8 cellular contexts compared by ENCODE assay signal in genomic region chr1:154749078-154749760, GRCh38.
A peak's percentile ranks its signal among the peaks of the same experiment; 100 is the strongest.
DNase-seq lines count a peak whose midpoint lies in the region; ATAC-seq and TF ChIP-seq lines count a peak whose summit lies in the region.

No MANE protein-coding gene starts in this region.

- H3K36me3 ChIP-seq in NT2/D1 (ENCODE audit: insufficient read depth, insufficient read length, low read length): no peaks in the 10 kb centered on the region

- peaks cover 3% of the 10 kb centered on the region for H3K36me3 Mint-ChIP-seq in chondrocyte (ENCODE audit: low read depth)

- peak; percentile 72 for TF ChIP-seq CTCF in chondrocyte (IDR thresholded peaks at IDR 0.05)

- H3K4me1 ChIP-seq in NT2/D1 (ENCODE audit: insufficient read depth, insufficient read length): peaks cover 36% of the 10 kb centered on the region

- H3K4me1 Mint-ChIP-seq in chondrocyte (ENCODE audit: low read depth): peaks cover 56% of the 10 kb centered on the region

- H3K27me3 ChIP-seq in NT2/D1 (ENCODE audit: insufficient read depth, insufficient read length): peaks cover 3% of the 10 kb centered on the region

- no peaks in the 10 kb centered on the region for H3K9me3 ChIP-seq in NT2/D1 (ENCODE audit: insufficient read depth, low read length)

- H3K27me3 Mint-ChIP-seq in chondrocyte (ENCODE audit: low read depth): peaks cover 28% of the 10 kb centered on the region

- no peak overlapping the region for H3K4me3 ChIP-seq in NT2/D1 (ENCODE audit: insufficient read length, low read depth)

- no peaks in the 10 kb centered on the region for H3K9me3 Mint-ChIP-seq in chondrocyte (ENCODE audit: low read depth)

- peak; percentile 80 for DNase-seq in activated CD4-positive, alpha-beta T cell treated with anti-CD3 and anti-CD28 coated beads for 48 hours
- no peak for DNase-seq in activated CD4-positive, alpha-beta T cell treated with anti-CD3 and anti-CD28 coated beads for 4 hours
- DNase-seq in NT2/D1 (ENCODE audit: low read depth, low spot score) (no peak), chondrocyte (ENCODE audit: low spot score) (no peak)
- DNase-seq in stimulated activated CD4-positive, alpha-beta T cell treated with anti-CD3 and anti-CD28 coated beads, Interleukin-15, amount 100 ng/mL, for 24 hours: peak; percentile 74

- H3K4me3 Mint-ChIP-seq in chondrocyte (ENCODE audit: unreplicated experiment): no peak overlapping the region

- no peak for ATAC-seq in HG02759 (IDR thresholded peaks at IDR 0.05; ENCODE audit: unreplicated experiment)
- ATAC-seq in GM18502 (IDR thresholded peaks at IDR 0.05; ENCODE audit: poor library complexity, unreplicated experiment): no peak
- no peak for ATAC-seq in HG03196 (IDR thresholded peaks at IDR 0.05; ENCODE audit: unreplicated experiment)

- H3K27ac Mint-ChIP-seq in chondrocyte (ENCODE audit: unreplicated experiment): peak overlapping the region; percentile 78

- H3K9ac ChIP-seq in NT2/D1 (ENCODE audit: insufficient read length, low read depth): peak overlapping the region; percentile 7

Comparison
In these comparisons a context has a peak if more than half of its experiments do, and no peak if none do; other contexts are left out.
1. DNase-seq: peak in activated CD4-positive, alpha-beta T cell treated with anti-CD3 and anti-CD28 coated beads for 48 hours (single experiment) and stimulated activated CD4-positive, alpha-beta T cell treated with anti-CD3 and anti-CD28 coated beads, Interleukin-15, amount 100 ng/mL, for 24 hours (single experiment); none in activated CD4-positive, alpha-beta T cell treated with anti-CD3 and anti-CD28 coated beads for 4 hours (0 of 2), NT2/D1 (single experiment) and chondrocyte (single experiment).